ENCODE assay signal across 25 cellular contexts in genomic region chr2:234249006-234249405, GRCh38.
DNase-seq lines count a peak whose midpoint lies in the region; ATAC-seq, FAIRE-seq and TF ChIP-seq lines count a peak whose summit lies in the region.
"Had no signal": no experiment of that assay in that cellular context is flagged by ENCODE, and none has a peak within 500 bp of the region (broad histone marks: within the 10 kb centered on the region; RNA-seq: fewer than 3 reads in every experiment).

No MANE protein-coding gene starts in this region.

- no peak for TF ChIP-seq POLR2A in H1 (IDR thresholded peaks at IDR 0.05; ENCODE audit: control extremely low read depth in 1 of 2, low read depth in 2 of 2, low read length in 2 of 2)

- intact Hi-C loops in Panc1 (cut with micrococcal nuclease; ENCODE audit: unreplicated experiment), result loop anchor here (10.0 kb wide), 1 partner anchor 64 kb away; no protein-coding TSS in a partner anchor
- intact Hi-C loops in cardiac septum (cut with DNase I), result no loop called here

- H3K27ac Mint-ChIP-seq in natural killer cell treated with Interleukin-12 subunit alpha and Interleukin-12 subunit beta and Interleukin-15 and Interleukin-18, amount 100 ng/mL, for 72 hours, result no peak overlapping the region
- no peak overlapping the region for H3K27ac Mint-ChIP-seq in nephron progenitor cell
- H3K27ac Mint-ChIP-seq: activated naive CD4-positive, alpha-beta T cell treated with anti-CD3 and anti-CD28 coated beads, Interleukin-2, amount 50 U/mL, for 24 hours; activated T-cell treated with anti-CD3 and anti-CD28 coated beads, Interleukin-2, amount 50 U/mL, for 72 hours; stimulated activated naive CD8-positive, alpha-beta T cell treated with anti-CD3 and anti-CD28 coated beads, Interleukin-15, Interleukin-2, amounts not matched to agents 100 ng/mL and 50 ng/mL, for 24 hours had no signal

- H3K56ac ChIP-seq in H1 (replicated peaks; ENCODE audit: insufficient read length, low read depth, low read length), result no peak overlapping the region

- no peak overlapping the region for H3K14ac ChIP-seq in H1 (ENCODE audit: insufficient read length)

- peak overlapping the region; percentile 64 to 98; a peak in 3 of 4 replicates for H3K27ac ChIP-seq in SK-N-SH (ENCODE audit: low read depth in 2 of 2, low read length in 1 of 2)
- peak overlapping the region; percentile 99 for H3K27ac ChIP-seq in Panc1 (ENCODE audit: low read length)
- no peak overlapping the region for H3K27ac ChIP-seq in H1 (ENCODE audit: low read depth, low read length)
- H3K27ac ChIP-seq: pancreas, right atrium auricular region, tibial artery had no signal

- H4K20me1 ChIP-seq in SK-N-SH (ENCODE audit: insufficient read depth) (no peaks in the 10 kb centered on the region), H1 (replicated peaks in 1 of 2; ENCODE audit: control insufficient read depth in 1 of 2, insufficient read depth in 2 of 2, low read length in 2 of 2) (no peaks in the 10 kb centered on the region)

- TF ChIP-seq RAD21 in SK-N-SH (IDR thresholded peaks at IDR 0.05; ENCODE audit: low read length) (no peak), H1 (IDR thresholded peaks at IDR 0.05 in 1 of 2, conservative IDR thresholded peaks at IDR 0.05 in 1 of 2; ENCODE audit: low read depth in 2 of 2, low read length in 2 of 2) (peak; percentile 9 to 27; a peak in 3 of 4 replicates)

- H4K8ac ChIP-seq in H1 (ENCODE audit: extremely low read depth, insufficient read depth, low read length), result no peak overlapping the region

- no peaks in the 10 kb centered on the region for H3K23me2 ChIP-seq in H1 (ENCODE audit: low read depth, low read length)

- no peak overlapping the region for H3K4ac ChIP-seq in H1 (replicated peaks; ENCODE audit: insufficient read length, low read depth, low read length)

- H3K27me3 ChIP-seq in SK-N-SH (ENCODE audit: insufficient read depth) (no peaks in the 10 kb centered on the region), Panc1 (ENCODE audit: control insufficient read depth, insufficient read depth, low read length) (no peaks in the 10 kb centered on the region), H1 (replicated peaks in 1 of 4; ENCODE audit: control insufficient read depth in 3 of 4, extremely low read depth in 1 of 4, insufficient read depth in 3 of 4, low read length in 3 of 4) (no peaks in the 10 kb centered on the region)
- H3K27me3 ChIP-seq: pancreas, right atrium auricular region had no signal

- H3K4me3 Mint-ChIP-seq in natural killer cell treated with Interleukin-12 subunit alpha and Interleukin-12 subunit beta and Interleukin-15 and Interleukin-18, amount 100 ng/mL, for 72 hours, result no peak overlapping the region
- H3K4me3 Mint-ChIP-seq in nephron progenitor cell, result no peak overlapping the region
- H3K4me3 Mint-ChIP-seq: activated naive CD4-positive, alpha-beta T cell treated with anti-CD3 and anti-CD28 coated beads, Interleukin-2, amount 50 U/mL, for 24 hours; activated T-cell treated with anti-CD3 and anti-CD28 coated beads, Interleukin-2, amount 50 U/mL, for 72 hours; naive thymus-derived CD4-positive, alpha-beta T cell; stimulated activated naive CD8-positive, alpha-beta T cell treated with anti-CD3 and anti-CD28 coated beads, Interleukin-15, Interleukin-2, amounts not matched to agents 100 ng/mL and 50 ng/mL, for 24 hours had no signal

- TF ChIP-seq EP300 in SK-N-SH (IDR thresholded peaks at IDR 0.05; ENCODE audit: borderline replicate concordance in 1 of 2, low read depth in 1 of 2, low read length in 1 of 2) (no peak), H1 (IDR thresholded peaks at IDR 0.05; ENCODE audit: borderline replicate concordance in 1 of 2, low read depth in 2 of 2, low read length in 2 of 2) (no peak)

- H3K36me3 Mint-ChIP-seq in natural killer cell treated with Interleukin-12 subunit alpha and Interleukin-12 subunit beta and Interleukin-15 and Interleukin-18, amount 100 ng/mL, for 72 hours, result no peaks in the 10 kb centered on the region
- H3K36me3 Mint-ChIP-seq in nephron progenitor cell (ENCODE audit: low read depth), result peaks cover 8% of the 10 kb centered on the region
- H3K36me3 Mint-ChIP-seq: activated naive CD4-positive, alpha-beta T cell treated with anti-CD3 and anti-CD28 coated beads, Interleukin-2, amount 50 U/mL, for 24 hours had no signal

- no peaks in the 10 kb centered on the region for H3K79me2 ChIP-seq in SK-N-SH (ENCODE audit: insufficient read depth)
- H3K79me2 ChIP-seq in H1 (ENCODE audit: control insufficient read depth in 1 of 2, insufficient read depth in 2 of 2, low read length in 2 of 2), result no peaks in the 10 kb centered on the region

- H3K4me2 ChIP-seq in SK-N-SH, result no peak overlapping the region
- H3K4me2 ChIP-seq in H1 (ENCODE audit: insufficient read depth in 1 of 2, low read depth in 2 of 2, low read length in 2 of 2), result no peak overlapping the region

- H2AK5ac ChIP-seq in H1 (ENCODE audit: low read depth, low read length), result no peak overlapping the region

- peaks cover 70% of the 10 kb centered on the region for H3F3A ChIP-seq in SK-N-SH (replicated peaks; ENCODE audit: insufficient read depth)

- H3K79me1 ChIP-seq in H1 (ENCODE audit: low read depth, low read length), result no peaks in the 10 kb centered on the region

- no peak overlapping the region for H4K5ac ChIP-seq in H1 (ENCODE audit: insufficient read length, low read depth, low read length)

- no peak overlapping the region for H2BK20ac ChIP-seq in H1 (ENCODE audit: low read length)

- H3K9me3 ChIP-seq in SK-N-SH, result no peaks in the 10 kb centered on the region
- peaks cover 13% of the 10 kb centered on the region; the same call in 1 of the 2 replicates for H3K9me3 ChIP-seq in Panc1 (ENCODE audit: control insufficient read depth, insufficient read depth, low read depth, low read length)
- peaks cover 3 to 13% of the 10 kb centered on the region in 2 experiments; a peak in 3 of 4 replicates for H3K9me3 ChIP-seq in H1 (ENCODE audit: insufficient read depth in 2 of 2, low read depth in 1 of 2, low read length in 1 of 2)
- H3K9me3 ChIP-seq: HAP-1, pancreas, right atrium auricular region, tibial artery had no signal

- H3K9ac ChIP-seq in SK-N-SH (peak overlapping the region; percentile 74), H1 (replicated peaks in 1 of 4; ENCODE audit: extremely low read depth in 1 of 4, low read depth in 3 of 4, low read length in 3 of 4) (no peak overlapping the region)

- H3K23ac ChIP-seq in H1 (ENCODE audit: insufficient read length), result no peak overlapping the region

- no peak for DNase-seq in SK-N-SH
- DNase-seq in Panc1 (ENCODE audit: low read depth, low spot score), result no peak
- DNase-seq in H1 (ENCODE audit: low read depth in 1 of 2, low spot score in 2 of 2), result no peak
- DNase-seq in cardiac septum (ENCODE audit: low spot score), result no peak
- DNase-seq in natural killer cell treated with Interleukin-12 subunit alpha and Interleukin-12 subunit beta and Interleukin-15 and Interleukin-18, amount 100 ng/mL, for 72 hours (ENCODE audit: low spot score), result no peak
- DNase-seq in nephron progenitor cell, result no peak
- DNase-seq: activated T-cell treated with anti-CD3 and anti-CD28 coated beads, Interleukin-2, amount 50 U/mL, for 72 hours; C1 segment of cervical spinal cord; GDM1; left cardiac atrium; mesendoderm; naive thymus-derived CD4-positive, alpha-beta T cell; NCI-H1694 treated with DMSO at 0.1 percent for 48 hours; NCI-H69; pancreas; SHP77; tibial artery had no signal

- in situ Hi-C loops in Panc1 (cut with HindIII; ENCODE audit: low pct_unique_long_range_greater_than_20kb, low sequenced_read_pairs), result no loop called here

- no peak overlapping the region for H2BK5ac ChIP-seq in H1 (ENCODE audit: low read depth, low read length)

- H4K91ac ChIP-seq in H1 (replicated peaks; ENCODE audit: insufficient read length, low read length), result no peak overlapping the region

- H3K9me2 ChIP-seq in SK-N-SH, result no peaks in the 10 kb centered on the region

- H3K27me3 Mint-ChIP-seq in natural killer cell treated with Interleukin-12 subunit alpha and Interleukin-12 subunit beta and Interleukin-15 and Interleukin-18, amount 100 ng/mL, for 72 hours, result peaks cover 0 to 2% of the 10 kb centered on the region in 2 donors
- H3K27me3 Mint-ChIP-seq in nephron progenitor cell (ENCODE audit: low read depth, poor library complexity), result peaks cover 10% of the 10 kb centered on the region
- H3K27me3 Mint-ChIP-seq: activated naive CD4-positive, alpha-beta T cell treated with anti-CD3 and anti-CD28 coated beads, Interleukin-2, amount 50 U/mL, for 24 hours; stimulated activated naive CD8-positive, alpha-beta T cell treated with anti-CD3 and anti-CD28 coated beads, Interleukin-15, Interleukin-2, amounts not matched to agents 100 ng/mL and 50 ng/mL, for 24 hours had no signal

- H3K4me1 ChIP-seq in SK-N-SH (ENCODE audit: control insufficient read depth in 1 of 2, insufficient read depth in 2 of 2, low read depth in 1 of 2, low read length in 1 of 2) (peaks cover 0 to 45% of the 10 kb centered on the region in 2 experiments), Panc1 (ENCODE audit: control insufficient read depth, insufficient read depth, low read length) (peaks cover 58% of the 10 kb centered on the region), H1 (replicated peaks in 1 of 4; ENCODE audit: control insufficient read depth in 3 of 4, insufficient read depth in 4 of 4, low read length in 3 of 4) (no peaks in the 10 kb centered on the region)
- H3K4me1 ChIP-seq: right atrium auricular region had no signal

- FAIRE-seq in H1 (lab: Jason Lieb, UNC), result no peak
- FAIRE-seq: colon, GM18507, pancreas had no signal

- POLR2A ChIA-PET in SK-N-SH (lab: Yijun Ruan, JAX) (no interaction called here), Panc1 (lab: Charles Lee) (no interaction called here), H1 (lab: Charles Lee; ENCODE audit: partially characterized antibody) (no interaction called here)

- H3K18ac ChIP-seq in H1 (ENCODE audit: extremely low read depth, low read length), result no peak overlapping the region

- H2BK120ac ChIP-seq in H1 (replicated peaks; ENCODE audit: low read depth, low read length), result no peak overlapping the region

- H2BK12ac ChIP-seq in H1 (ENCODE audit: low read depth, low read length), result no peak overlapping the region

- CTCF ChIA-PET in SK-N-SH (lab: Yijun Ruan, JAX), result interaction anchor here (0.5 to 1.3 kb wide), 2 partner anchors 9 to 537 kb away, joined by 3 to 5 read pairs; no protein-coding TSS in a partner anchor
- CTCF ChIA-PET in Panc1 (lab: Charles Lee), result no interaction called here
- CTCF ChIA-PET in H1 (lab: Charles Lee; ENCODE audit: partially characterized antibody), result interaction anchor here (0.9 to 1.3 kb wide), 2 partner anchors 9 to 113 kb away, joined by 3 read pairs; no protein-coding TSS in a partner anchor

- TF ChIP-seq CTCF in SK-N-SH (IDR thresholded peaks at IDR 0.05), result peak; percentile 38
- peak; percentile 38 for TF ChIP-seq CTCF in Panc1 (IDR thresholded peaks at IDR 0.05)
- no peak for TF ChIP-seq CTCF in H1 (IDR thresholded peaks at IDR 0.05; ENCODE audit: control extremely low read depth in 1 of 3, insufficient read depth in 1 of 3, low read depth in 1 of 3, low read length in 3 of 3)
- no peak for TF ChIP-seq CTCF in nephron progenitor cell (IDR thresholded peaks at IDR 0.05)

- no TSS peak for BruUV-seq in Panc1 (replicated peaks; lab: Mats Ljungman, UMichigan)

- WGBS in SK-N-SH (ENCODE audit: low lambda C conversion rate), result 87% methylated on average over 3 of the region's 3 CpGs
- WGBS in H1 (ENCODE audit: extremely low coverage in 1 of 2, insufficient coverage in 1 of 2, insufficient read length in 1 of 2, insufficient replicate concordance in 2 of 2, low coverage in 1 of 2, low lambda C conversion rate in 2 of 2, missing lambda C conversion rate in 1 of 2), 2 experiments, result 88% methylated on average over 3 of the region's 3 CpGs; no CpG with 5 or more reads in 1 of the 2 experiments

- H2AFZ ChIP-seq in SK-N-SH (ENCODE audit: low read depth) (no peak overlapping the region), H1 (ENCODE audit: low read length) (no peak overlapping the region)

- H2BK15ac ChIP-seq in H1 (ENCODE audit: low read length), result no peak overlapping the region

- no peaks in the 10 kb centered on the region for H3K9me3 Mint-ChIP-seq in natural killer cell treated with Interleukin-12 subunit alpha and Interleukin-12 subunit beta and Interleukin-15 and Interleukin-18, amount 100 ng/mL, for 72 hours
- peaks cover 24% of the 10 kb centered on the region for H3K9me3 Mint-ChIP-seq in nephron progenitor cell
- H3K9me3 Mint-ChIP-seq: activated naive CD4-positive, alpha-beta T cell treated with anti-CD3 and anti-CD28 coated beads, Interleukin-2, amount 50 U/mL, for 24 hours; activated T-cell treated with anti-CD3 and anti-CD28 coated beads, Interleukin-2, amount 50 U/mL, for 72 hours; stimulated activated naive CD8-positive, alpha-beta T cell treated with anti-CD3 and anti-CD28 coated beads, Interleukin-15, Interleukin-2, amounts not matched to agents 100 ng/mL and 50 ng/mL, for 24 hours had no signal

- H3K4me3 ChIP-seq in SK-N-SH (ENCODE audit: low read depth in 2 of 2, low read length in 1 of 2) (no peak overlapping the region), Panc1 (ENCODE audit: low read depth in 2 of 2, low read length in 2 of 2) (no peak overlapping the region), H1 (ENCODE audit: extremely low read depth in 1 of 4, insufficient read depth in 2 of 4, low read depth in 3 of 4, low read length in 4 of 4) (no peak overlapping the region)
- H3K4me3 ChIP-seq: HAP-1, pancreas, right atrium auricular region, tibial artery had no signal

- H3K36me3 ChIP-seq in SK-N-SH (replicated peaks in 1 of 2; ENCODE audit: control insufficient read depth in 1 of 2, insufficient read depth in 2 of 2, low read length in 1 of 2) (no peaks in the 10 kb centered on the region), Panc1 (ENCODE audit: control insufficient read depth, insufficient read depth, low read length) (no peaks in the 10 kb centered on the region; the same call in 1 of the 2 replicates), H1 (ENCODE audit: control insufficient read depth in 2 of 4, insufficient read depth in 4 of 4, low read length in 3 of 4) (peaks cover 0 to 5% (median 0%) of the 10 kb centered on the region in 4 experiments; a peak in 1 of 8 replicates)
- H3K36me3 ChIP-seq: HAP-1, pancreas, right atrium auricular region, tibial artery had no signal

- ATAC-seq in SK-N-SH treated with all-trans-retinoic acid at 6 μM for 48 hours (no peak), Panc1 (no peak), HG03139 (IDR thresholded peaks at IDR 0.05; ENCODE audit: unreplicated experiment) (no peak)
- no peak for ATAC-seq in natural killer cell treated with Interleukin-12 subunit alpha and Interleukin-12 subunit beta and Interleukin-15 and Interleukin-18, amount 100 ng/mL, for 72 hours
- ATAC-seq: activated T-cell treated with anti-CD3 and anti-CD28 coated beads, Interleukin-2, amount 50 U/mL, for 72 hours; left cardiac atrium; naive thymus-derived CD4-positive, alpha-beta T cell; pancreas had no signal

- H3K4me1 Mint-ChIP-seq in natural killer cell treated with Interleukin-12 subunit alpha and Interleukin-12 subunit beta and Interleukin-15 and Interleukin-18, amount 100 ng/mL, for 72 hours (ENCODE audit: low read depth in 2 of 2), result peaks cover 2 to 16% of the 10 kb centered on the region in 2 donors
- H3K4me1 Mint-ChIP-seq in nephron progenitor cell, result peaks cover 45% of the 10 kb centered on the region

Comparison
In these comparisons a context has a peak if more than half of its experiments do, and no peak if none do; other contexts are left out.
1. CTCF ChIP-seq: peak in SK-N-SH (single experiment) and Panc1 (single experiment); none in H1 (0 of 3) and nephron progenitor cell (single experiment).
2. Of the 17 proteins assayed by ChIP-seq in both H1 and SK-N-SH: peak only in H1: RAD21; only in SK-N-SH: CTCF; in both: none; in neither: 15.